9 cellular contexts compared by ENCODE assay signal in the genomic region with DNA sequence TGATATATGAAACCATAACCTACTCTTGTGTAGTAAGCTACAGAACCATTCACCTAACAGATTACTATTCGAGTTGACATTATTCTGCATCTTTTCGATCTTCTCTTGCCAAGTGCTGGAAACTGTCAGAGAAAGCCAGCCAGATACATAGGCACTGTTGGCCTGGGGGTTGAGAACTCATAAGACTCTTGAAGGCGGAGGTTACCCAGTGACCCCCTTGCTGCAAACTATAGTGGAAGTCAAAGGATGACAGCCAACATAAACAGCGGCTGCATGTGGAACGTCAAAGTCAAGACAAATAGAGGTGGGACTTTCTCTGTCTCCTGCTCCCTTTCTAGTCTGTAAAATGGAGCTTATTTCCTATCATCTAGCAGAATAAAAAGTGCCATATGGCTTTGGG.
"Had no signal": no experiment of that assay in that cellular context is flagged by ENCODE, and none has a peak within 500 bp of the region (broad histone marks: within the 10 kb centered on the region; RNA-seq: fewer than 3 reads in every experiment).

No MANE protein-coding gene starts in this region.

- H3K4me3 ChIP-seq: GM23248, HAP-1, K562 had no signal

- H3K27ac Mint-ChIP-seq: HFFc6 had no signal

- H3K4me1 ChIP-seq: HAP-1 had no signal

- H3K27ac ChIP-seq: GM23248 had no signal

- H3K9me3 Mint-ChIP-seq: HFFc6 had no signal

- DNase-seq: GM23248, GOT3, H7, HFFc6, IMR-90, KG1 had no signal

- H3K9me3 ChIP-seq: HAP-1 had no signal

- ATAC-seq: HCT116, K562 had no signal

- H3K4me3 Mint-ChIP-seq: HFFc6 had no signal

- H3K36me3 ChIP-seq: HAP-1 had no signal
